ENCODE assay signal across 8 cellular contexts in the genomic region with DNA sequence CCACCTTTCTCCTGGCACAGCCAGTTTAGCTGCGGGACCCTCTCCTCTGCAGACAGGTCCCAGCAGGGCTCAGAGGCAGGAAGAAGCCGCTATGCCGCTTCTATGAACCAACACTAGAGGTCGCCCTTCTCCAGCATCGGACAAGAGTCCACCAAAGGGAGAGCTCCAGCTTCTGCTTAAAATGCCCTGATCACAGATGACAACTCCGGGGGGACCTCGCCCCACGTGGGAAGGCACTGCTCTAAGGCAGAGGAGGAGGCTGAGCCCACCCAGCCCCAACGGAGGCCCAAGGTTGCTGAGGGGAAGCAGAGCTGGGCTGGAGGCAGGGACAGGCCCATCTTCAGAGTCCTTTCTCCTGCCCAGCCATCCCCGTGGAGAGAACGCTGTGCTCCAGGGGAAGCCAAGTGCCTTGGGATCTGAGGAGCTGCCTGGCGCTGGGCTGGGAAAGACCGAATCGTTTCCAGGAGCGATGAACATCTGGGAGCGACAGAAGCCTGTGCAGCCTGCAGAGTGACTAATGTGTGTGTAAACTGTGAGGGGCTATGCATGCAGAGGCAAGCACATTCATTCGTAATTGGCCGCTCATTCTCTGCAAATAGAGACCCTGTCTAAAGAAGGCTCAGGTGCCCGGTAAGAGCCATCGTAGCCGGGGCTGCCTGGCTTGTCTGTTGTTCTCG. TPM values are rescaled to one million over a fixed set of nuclear protein-coding genes. Genes with fewer than 3 reads are reported as not detected.
DNase-seq lines count a peak whose midpoint lies in the region; ATAC-seq and TF ChIP-seq lines count a peak whose summit lies in the region.

No MANE protein-coding gene starts in this region.

- peak; percentile 92 for TF ChIP-seq CTCF in AG09319 (IDR thresholded peaks at IDR 0.05; ENCODE audit: low read depth, low read length)
- TF ChIP-seq CTCF in KMS-11 (conservative IDR thresholded peaks at IDR 0.05; ENCODE audit: low read depth, low read length) = peak; percentile 92
- TF ChIP-seq CTCF in fibroblast of pulmonary artery (IDR thresholded peaks at IDR 0.05; ENCODE audit: low read length, missing control alignments) = peak; percentile 90
- peak; percentile 73 to 89 (median 80) for TF ChIP-seq CTCF in thyroid gland (IDR thresholded peaks at IDR 0.05)

- no peak overlapping the region; the same call in 1 of the 2 replicates for H3K4me2 ChIP-seq in KMS-11

- WGBS in thyroid gland, 2 donors = 19 to 23% methylated on average over 16 to 22 of the region's 22 CpGs

- H3K79me2 ChIP-seq in KMS-11 (ENCODE audit: insufficient read depth, low read depth) = no peaks in the 10 kb centered on the region

- intact Hi-C loops in thyroid gland (cut with DNase I) = no loop called here

- no peak overlapping the region for H3K4me3 ChIP-seq in KMS-11 (IDR thresholded peaks at IDR 0.05; ENCODE audit: insufficient read depth, low read depth, low read length)
- no peak overlapping the region for H3K4me3 ChIP-seq in fibroblast of pulmonary artery (replicated peaks; ENCODE audit: low read depth, low read length)
- no peak overlapping the region for H3K4me3 ChIP-seq in thyroid gland (replicated peaks in 1 of 3)

- H3K36me3 ChIP-seq in KMS-11 (ENCODE audit: insufficient read depth) = no peaks in the 10 kb centered on the region
- H3K36me3 ChIP-seq in thyroid gland = no peaks in the 10 kb centered on the region

- DNase-seq in AG09319 (ENCODE audit: extremely low read depth, low read depth) = peak; percentile 32
- DNase-seq in activated T-cell treated with anti-CD3 and anti-CD28 coated beads for 48 hours (ENCODE audit: low read depth) = peak; percentile 68
- DNase-seq in fibroblast of pulmonary artery (ENCODE audit: low read depth) = peak; percentile 88
- peak; percentile 45 for DNase-seq in non-pigmented ciliary epithelial cell (ENCODE audit: low read depth)
- DNase-seq in thyroid gland = peak; percentile 69 to 78
- DNase-seq in GOT3 (lab: John Stamatoyannopoulos, UW) = no peak

- H3K9me3 ChIP-seq in thyroid gland = no peaks in the 10 kb centered on the region

- H2AFZ ChIP-seq in KMS-11 (ENCODE audit: low read depth) = peak overlapping the region; percentile 27

- H3K27me3 ChIP-seq in KMS-11 (ENCODE audit: insufficient read depth, low read depth) (no peaks in the 10 kb centered on the region), thyroid gland (no peaks in the 10 kb centered on the region)

- TF ChIP-seq POLR2A in thyroid gland (IDR thresholded peaks at IDR 0.05) = no peak

- ATAC-seq in GM19455 (IDR thresholded peaks at IDR 0.05; ENCODE audit: unreplicated experiment) = peak; percentile 79

- no peak overlapping the region for H3K9ac ChIP-seq in KMS-11

- no peaks in the 10 kb centered on the region for H3K4me1 ChIP-seq in KMS-11 (ENCODE audit: low read depth, poor library complexity, severe bottlenecking)
- peaks cover 13 to 23% of the 10 kb centered on the region in 2 donors for H3K4me1 ChIP-seq in thyroid gland

- H3K27ac ChIP-seq in KMS-11 (no peak overlapping the region), thyroid gland (peak overlapping the region in 2 of 3 donors; percentile 16 to 30)

- H4K20me1 ChIP-seq in KMS-11 (ENCODE audit: insufficient read depth) = no peaks in the 10 kb centered on the region

RNA-seq across cellular contexts. Expression of a gene that starts 43.5 kb away (rescaled TPM):
- 10 to 100 TPM; 37.1 to 83.1 (median 57.8) TPM for total RNA-seq in thyroid gland
